ENCODE assay signal across 1 cellular context in the genomic region with DNA sequence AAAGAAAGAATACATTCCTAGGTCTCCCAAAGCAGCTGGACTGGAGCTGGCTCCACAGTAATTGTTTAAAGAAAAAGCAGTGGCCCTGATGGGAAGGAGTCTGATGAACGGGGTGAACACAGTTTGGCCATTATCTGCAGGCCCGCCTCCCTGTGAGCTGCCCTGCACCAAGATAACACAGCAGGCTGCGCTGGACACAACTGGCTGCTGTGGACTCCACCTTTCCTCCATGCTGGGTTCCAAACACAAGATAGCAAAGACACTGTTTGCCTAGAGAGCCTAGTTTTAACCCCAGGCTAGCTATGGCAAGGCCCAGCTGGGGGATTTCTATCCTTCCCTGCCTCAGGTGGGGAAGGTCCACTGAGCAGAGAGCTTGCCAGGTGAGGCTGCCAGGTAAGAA.
TF ChIP-seq lines count a peak whose summit lies in the region.

No MANE protein-coding gene starts in this region.

TF ChIP-seq in K562, 482 proteins besides CTCF, POLR2A, EP300 and RAD21 (continued from another document):
- TF ChIP-seq E2F6 (IDR thresholded peaks at IDR 0.05; ENCODE audit: borderline replicate concordance in 1 of 2, extremely low read depth in 1 of 2, insufficient read depth in 1 of 2, insufficient read length in 1 of 2, low read depth in 1 of 2, low read length in 1 of 2, poor library complexity in 1 of 2, severe bottlenecking in 1 of 2) (no peak), ZBTB7A (IDR thresholded peaks at IDR 0.05; ENCODE audit: borderline replicate concordance, control insufficient read depth, low read depth, low read length) (no peak)
